ENCODE assay signal across 15 cellular contexts in the genomic region with DNA sequence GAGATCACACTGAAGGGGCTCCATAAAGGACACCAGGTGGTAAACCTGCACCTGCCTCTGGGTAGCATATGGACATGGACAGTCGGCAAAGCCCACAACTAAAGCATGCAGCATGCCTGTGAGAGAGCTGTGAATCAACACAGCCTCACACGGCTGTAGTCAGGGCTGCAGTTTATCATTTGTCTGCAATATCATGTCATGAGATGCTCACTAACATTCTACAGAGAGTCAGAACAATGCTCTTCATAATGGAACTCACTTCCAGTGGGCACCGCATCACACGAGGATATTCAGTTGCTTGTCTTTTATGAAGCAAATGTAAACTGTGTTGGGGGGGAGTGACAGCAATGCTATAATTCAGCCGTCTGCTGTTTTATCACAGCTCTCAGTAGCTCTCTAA.
DNase-seq lines count a peak whose midpoint lies in the region; ATAC-seq, FAIRE-seq and TF ChIP-seq lines count a peak whose summit lies in the region.
"Had no signal": no experiment of that assay in that cellular context is flagged by ENCODE, and none has a peak within 500 bp of the region (broad histone marks: within the 10 kb centered on the region; RNA-seq: fewer than 3 reads in every experiment).

No MANE protein-coding gene starts in this region.

- CTCF ChIA-PET in SK-N-SH (lab: Yijun Ruan, JAX): interaction anchor here (0.6 to 1.1 kb wide), 3 partner anchors 12 to 406 kb away, joined by 3 read pairs; no protein-coding TSS in a partner anchor
- CTCF ChIA-PET in A673 (lab: Charles Lee): no interaction called here

- no peaks in the 10 kb centered on the region for H3K79me2 ChIP-seq in SK-N-SH (ENCODE audit: insufficient read depth)

- H3K27ac ChIP-seq in SK-N-SH (ENCODE audit: low read depth in 2 of 2, low read length in 1 of 2) (no peak overlapping the region), A673 (ENCODE audit: low read depth, low read length, poor library complexity, severe bottlenecking) (no peak overlapping the region)

- 25% methylated on average over 5 of the region's 5 CpGs for whole genome bisulfite sequencing in SK-N-SH (ENCODE audit: low lambda C conversion rate)

- no peak for ATAC-seq in SK-N-SH treated with all-trans-retinoic acid at 6 μM for 48 hours
- ATAC-seq in GM19463 (IDR thresholded peaks at IDR 0.05; ENCODE audit: unreplicated experiment): no peak
- no peak for ATAC-seq in HG03469 (IDR thresholded peaks at IDR 0.05; ENCODE audit: unreplicated experiment)

- H3K4me2 ChIP-seq in SK-N-SH: no peak overlapping the region

- intact Hi-C loops in A673 (cut with micrococcal nuclease; ENCODE audit: unreplicated experiment): no loop called here

- no TSS peak for BruUV-seq in A673 (replicated peaks; lab: Mats Ljungman, UMichigan)

- H3K36me3 ChIP-seq in SK-N-SH (replicated peaks in 1 of 2; ENCODE audit: control insufficient read depth in 1 of 2, insufficient read depth in 2 of 2, low read length in 1 of 2) (no peaks in the 10 kb centered on the region), bronchial epithelial cell (ENCODE audit: control insufficient read depth, insufficient read depth, low read length) (no peaks in the 10 kb centered on the region), A673 (ENCODE audit: insufficient read depth, low read length, poor library complexity, severe bottlenecking) (no peaks in the 10 kb centered on the region)

- H3K4me1 ChIP-seq in SK-N-SH (ENCODE audit: control insufficient read depth in 1 of 2, insufficient read depth in 2 of 2, low read depth in 1 of 2, low read length in 1 of 2) (peaks cover 0 to 19% of the 10 kb centered on the region in 2 experiments; a peak in 2 of 4 replicates), A673 (ENCODE audit: insufficient read depth, low read length, poor library complexity, severe bottlenecking) (no peaks in the 10 kb centered on the region)

- H3K27me3 ChIP-seq in SK-N-SH (ENCODE audit: insufficient read depth) (no peaks in the 10 kb centered on the region), bronchial epithelial cell (ENCODE audit: control insufficient read depth, insufficient read depth, low read length) (no peaks in the 10 kb centered on the region), A673 (replicated peaks; ENCODE audit: insufficient read depth, low read depth, low read length, poor library complexity) (no peaks in the 10 kb centered on the region)

- H3K9me3 ChIP-seq in SK-N-SH (peaks cover 7% of the 10 kb centered on the region; the same call in 1 of the 2 replicates), A673 (ENCODE audit: low read depth, low read length, poor library complexity, severe bottlenecking) (no peaks in the 10 kb centered on the region)

- no peak overlapping the region for H3K4me3 ChIP-seq in SK-N-SH (ENCODE audit: low read depth in 2 of 2, low read length in 1 of 2)
- H3K4me3 ChIP-seq in bronchial epithelial cell (ENCODE audit: low read depth, low read length): no peak overlapping the region
- no peak overlapping the region for H3K4me3 ChIP-seq in A673 (ENCODE audit: low read depth, low read length, poor library complexity, severe bottlenecking)

- POLR2A ChIA-PET in SK-N-SH (lab: Yijun Ruan, JAX): no interaction called here
- POLR2A ChIA-PET in A673 (lab: Charles Lee; ENCODE audit: low non-redundant PET): no interaction called here

- peak; percentile 83 for FAIRE-seq in bronchial epithelial cell (lab: Jason Lieb, UNC)
- FAIRE-seq: G401.6 had no signal

- H3K9me2 ChIP-seq in SK-N-SH: no peaks in the 10 kb centered on the region

- no peak for TF ChIP-seq RAD21 in SK-N-SH (IDR thresholded peaks at IDR 0.05; ENCODE audit: low read length)

- H4K20me1 ChIP-seq in SK-N-SH (ENCODE audit: insufficient read depth): no peaks in the 10 kb centered on the region

- TF ChIP-seq CTCF in SK-N-SH (IDR thresholded peaks at IDR 0.05): no peak
- TF ChIP-seq CTCF in bronchial epithelial cell (IDR thresholded peaks at IDR 0.05; ENCODE audit: insufficient read depth, low read length, severe bottlenecking): no peak
- no peak for TF ChIP-seq CTCF in A673 (conservative IDR thresholded peaks at IDR 0.05; ENCODE audit: low read depth, low read length)

- DNase-seq in SK-N-SH (peak; percentile 18), NCI-H82 (lab: John Stamatoyannopoulos, UW) (peak; percentile 84), bronchial epithelial cell (ENCODE audit: low read depth) (no peak), A673 (ENCODE audit: low spot score) (no peak)
- DNase-seq: AML-193, GOT3, NCI-H2029, NCI-H2171, NCI-H526, OCI-M1, Right ventricle myocardium superior had no signal

- no peak overlapping the region for H3K9ac ChIP-seq in SK-N-SH

- no peaks in the 10 kb centered on the region for H3F3A ChIP-seq in SK-N-SH (replicated peaks; ENCODE audit: insufficient read depth)

- no peak for TF ChIP-seq EP300 in SK-N-SH (IDR thresholded peaks at IDR 0.05; ENCODE audit: borderline replicate concordance in 1 of 2, low read depth in 1 of 2, low read length in 1 of 2)

- no peak overlapping the region for H2AFZ ChIP-seq in SK-N-SH (ENCODE audit: low read depth)

TF ChIP-seq in SK-N-SH, 30 proteins besides CTCF, POLR2A, EP300 and RAD21:
- TF ChIP-seq YY1 (IDR thresholded peaks at IDR 0.05; ENCODE audit: low read depth) (no peak), RCOR1 (IDR thresholded peaks at IDR 0.05; ENCODE audit: low read length) (no peak; the same call in 1 of the 2 replicates), POLR2AphosphoS5 (IDR thresholded peaks at IDR 0.05; ENCODE audit: low read depth, low read length) (no peak), SIN3A (IDR thresholded peaks at IDR 0.05; ENCODE audit: borderline replicate concordance, low read depth, low read length) (no peak), GABPA (IDR thresholded peaks at IDR 0.05; ENCODE audit: low read depth) (no peak), JUND (IDR thresholded peaks at IDR 0.05) (no peak), FOSL2 (IDR thresholded peaks at IDR 0.05; ENCODE audit: borderline replicate concordance, low read depth) (no peak)
- TF ChIP-seq, protein P1, sequence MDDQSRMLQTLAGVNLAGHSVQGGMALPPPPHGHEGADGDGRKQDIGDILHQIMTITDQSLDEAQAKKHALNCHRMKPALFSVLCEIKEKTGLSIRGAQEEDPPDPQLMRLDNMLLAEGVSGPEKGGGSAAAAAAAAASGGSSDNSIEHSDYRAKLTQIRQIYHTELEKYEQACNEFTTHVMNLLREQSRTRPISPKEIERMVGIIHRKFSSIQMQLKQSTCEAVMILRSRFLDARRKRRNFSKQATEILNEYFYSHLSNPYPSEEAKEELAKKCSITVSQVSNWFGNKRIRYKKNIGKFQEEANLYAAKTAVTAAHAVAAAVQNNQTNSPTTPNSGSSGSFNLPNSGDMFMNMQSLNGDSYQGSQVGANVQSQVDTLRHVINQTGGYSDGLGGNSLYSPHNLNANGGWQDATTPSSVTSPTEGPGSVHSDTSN (IDR thresholded peaks at IDR 0.05): no peak

TF ChIP-seq in SK-N-SH treated with all-trans-retinoic acid at 6 μM for 48 hours, 23 proteins besides CTCF, POLR2A, EP300 and RAD21:
- TF ChIP-seq CSDC2 (CRISPR knock-in tag; IDR thresholded peaks at IDR 0.05) (no peak), ZNF8 (CRISPR knock-in tag; IDR thresholded peaks at IDR 0.05) (no peak), OSR1 (CRISPR knock-in tag; IDR thresholded peaks at IDR 0.05) (no peak), ESRRG (CRISPR knock-in tag; IDR thresholded peaks at IDR 0.05) (no peak), ZNF565 (CRISPR knock-in tag; conservative IDR thresholded peaks at IDR 0.05; ENCODE audit: low read depth) (no peak), ZFP30 (CRISPR knock-in tag; IDR thresholded peaks at IDR 0.05) (no peak), ZFP3 (CRISPR knock-in tag; IDR thresholded peaks at IDR 0.05) (no peak), BACH2 (CRISPR knock-in tag; IDR thresholded peaks at IDR 0.05; ENCODE audit: borderline replicate concordance) (no peak), CSRNP3 (CRISPR knock-in tag; IDR thresholded peaks at IDR 0.05) (no peak), PATZ1 (CRISPR knock-in tag; IDR thresholded peaks at IDR 0.05; ENCODE audit: borderline replicate concordance) (no peak), RARB (CRISPR knock-in tag; IDR thresholded peaks at IDR 0.05) (no peak), SNAI2 (CRISPR knock-in tag; IDR thresholded peaks at IDR 0.05) (no peak), ZC3H10 (CRISPR knock-in tag; IDR thresholded peaks at IDR 0.05) (no peak)

Comparison
In these comparisons a context has a peak if more than half of its experiments do, and no peak if none do; other contexts are left out.
1. DNase-seq: peak in SK-N-SH (single experiment) and NCI-H82 (single experiment); none in bronchial epithelial cell (single experiment) and A673 (single experiment).